In the genomic region with DNA sequence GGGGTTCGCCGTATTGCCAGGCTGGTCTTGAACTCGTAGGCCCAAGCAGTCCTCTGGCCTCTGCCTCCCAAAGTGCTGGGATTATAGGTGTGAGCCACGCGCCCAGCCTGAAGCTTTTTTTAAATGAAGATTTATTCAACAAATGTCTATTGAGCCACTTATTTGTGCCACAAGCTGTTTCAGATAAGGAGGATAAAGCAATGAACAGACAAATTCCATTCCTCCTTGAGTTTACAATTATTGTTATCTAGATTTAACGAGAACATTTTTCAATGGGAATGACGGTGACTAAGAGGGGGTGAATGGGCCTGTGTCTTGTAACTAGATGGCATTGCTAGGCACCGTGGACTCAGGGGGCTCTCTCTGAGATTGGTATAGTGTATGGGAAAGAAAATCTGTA, we compare ENCODE assay signal across 2 cellular contexts.
A peak's percentile ranks its signal among the peaks of the same experiment; 100 is the strongest.
TF ChIP-seq lines count a peak whose summit lies in the region.

No MANE protein-coding gene starts in this region.

TF ChIP-seq in SK-N-SH treated with all-trans-retinoic acid at 6 μM for 48 hours, 23 proteins besides CTCF, POLR2A, EP300 and RAD21 (continued from another document):
- TF ChIP-seq TCF4 (CRISPR knock-in tag; IDR thresholded peaks at IDR 0.05; ENCODE audit: borderline replicate concordance) (peak; percentile 38; the same call in 1 of the 2 replicates), CSDC2 (CRISPR knock-in tag; IDR thresholded peaks at IDR 0.05) (0 out of 2 replicates have a peak, but pooled peaks have one; percentile 76), ZFP30 (CRISPR knock-in tag; IDR thresholded peaks at IDR 0.05) (no peak), ZFP3 (CRISPR knock-in tag; IDR thresholded peaks at IDR 0.05) (peak; percentile 72; the same call in 1 of the 2 replicates), GLIS3 (CRISPR knock-in tag; IDR thresholded peaks at IDR 0.05) (peak; percentile 95), ZNF565 (CRISPR knock-in tag; conservative IDR thresholded peaks at IDR 0.05; ENCODE audit: low read depth) (no peak), SNAI2 (CRISPR knock-in tag; IDR thresholded peaks at IDR 0.05) (peak; percentile 88; the same call in 1 of the 2 replicates), ISL1 (CRISPR knock-in tag; IDR thresholded peaks at IDR 0.05) (peak; percentile 98)
- TF ChIP-seq, protein P1, sequence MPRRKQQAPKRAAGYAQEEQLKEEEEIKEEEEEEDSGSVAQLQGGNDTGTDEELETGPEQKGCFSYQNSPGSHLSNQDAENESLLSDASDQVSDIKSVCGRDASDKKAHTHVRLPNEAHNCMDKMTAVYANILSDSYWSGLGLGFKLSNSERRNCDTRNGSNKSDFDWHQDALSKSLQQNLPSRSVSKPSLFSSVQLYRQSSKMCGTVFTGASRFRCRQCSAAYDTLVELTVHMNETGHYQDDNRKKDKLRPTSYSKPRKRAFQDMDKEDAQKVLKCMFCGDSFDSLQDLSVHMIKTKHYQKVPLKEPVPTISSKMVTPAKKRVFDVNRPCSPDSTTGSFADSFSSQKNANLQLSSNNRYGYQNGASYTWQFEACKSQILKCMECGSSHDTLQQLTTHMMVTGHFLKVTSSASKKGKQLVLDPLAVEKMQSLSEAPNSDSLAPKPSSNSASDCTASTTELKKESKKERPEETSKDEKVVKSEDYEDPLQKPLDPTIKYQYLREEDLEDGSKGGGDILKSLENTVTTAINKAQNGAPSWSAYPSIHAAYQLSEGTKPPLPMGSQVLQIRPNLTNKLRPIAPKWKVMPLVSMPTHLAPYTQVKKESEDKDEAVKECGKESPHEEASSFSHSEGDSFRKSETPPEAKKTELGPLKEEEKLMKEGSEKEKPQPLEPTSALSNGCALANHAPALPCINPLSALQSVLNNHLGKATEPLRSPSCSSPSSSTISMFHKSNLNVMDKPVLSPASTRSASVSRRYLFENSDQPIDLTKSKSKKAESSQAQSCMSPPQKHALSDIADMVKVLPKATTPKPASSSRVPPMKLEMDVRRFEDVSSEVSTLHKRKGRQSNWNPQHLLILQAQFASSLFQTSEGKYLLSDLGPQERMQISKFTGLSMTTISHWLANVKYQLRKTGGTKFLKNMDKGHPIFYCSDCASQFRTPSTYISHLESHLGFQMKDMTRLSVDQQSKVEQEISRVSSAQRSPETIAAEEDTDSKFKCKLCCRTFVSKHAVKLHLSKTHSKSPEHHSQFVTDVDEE (CRISPR knock-in tag; IDR thresholded peaks at IDR 0.05) = 0 out of 2 replicates have a peak, but pooled peaks have one; percentile 29
- TF ChIP-seq, protein P2, sequence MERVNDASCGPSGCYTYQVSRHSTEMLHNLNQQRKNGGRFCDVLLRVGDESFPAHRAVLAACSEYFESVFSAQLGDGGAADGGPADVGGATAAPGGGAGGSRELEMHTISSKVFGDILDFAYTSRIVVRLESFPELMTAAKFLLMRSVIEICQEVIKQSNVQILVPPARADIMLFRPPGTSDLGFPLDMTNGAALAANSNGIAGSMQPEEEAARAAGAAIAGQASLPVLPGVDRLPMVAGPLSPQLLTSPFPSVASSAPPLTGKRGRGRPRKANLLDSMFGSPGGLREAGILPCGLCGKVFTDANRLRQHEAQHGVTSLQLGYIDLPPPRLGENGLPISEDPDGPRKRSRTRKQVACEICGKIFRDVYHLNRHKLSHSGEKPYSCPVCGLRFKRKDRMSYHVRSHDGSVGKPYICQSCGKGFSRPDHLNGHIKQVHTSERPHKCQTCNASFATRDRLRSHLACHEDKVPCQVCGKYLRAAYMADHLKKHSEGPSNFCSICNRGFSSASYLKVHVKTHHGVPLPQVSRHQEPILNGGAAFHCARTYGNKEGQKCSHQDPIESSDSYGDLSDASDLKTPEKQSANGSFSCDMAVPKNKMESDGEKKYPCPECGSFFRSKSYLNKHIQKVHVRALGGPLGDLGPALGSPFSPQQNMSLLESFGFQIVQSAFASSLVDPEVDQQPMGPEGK (CRISPR knock-in tag; IDR thresholded peaks at IDR 0.05; ENCODE audit: borderline replicate concordance) = peak; percentile 51; the same call in 1 of the 2 replicates

TF ChIP-seq in SK-N-SH, 30 proteins besides CTCF, POLR2A, EP300 and RAD21 (continued from another document):
- TF ChIP-seq, protein P3, sequence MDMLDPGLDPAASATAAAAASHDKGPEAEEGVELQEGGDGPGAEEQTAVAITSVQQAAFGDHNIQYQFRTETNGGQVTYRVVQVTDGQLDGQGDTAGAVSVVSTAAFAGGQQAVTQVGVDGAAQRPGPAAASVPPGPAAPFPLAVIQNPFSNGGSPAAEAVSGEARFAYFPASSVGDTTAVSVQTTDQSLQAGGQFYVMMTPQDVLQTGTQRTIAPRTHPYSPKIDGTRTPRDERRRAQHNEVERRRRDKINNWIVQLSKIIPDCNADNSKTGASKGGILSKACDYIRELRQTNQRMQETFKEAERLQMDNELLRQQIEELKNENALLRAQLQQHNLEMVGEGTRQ (IDR thresholded peaks at IDR 0.05; ENCODE audit: borderline replicate concordance, low read depth, low read length) = no peak
